ENCODE assay signal across 11 cellular contexts in genomic region chr18:24799720-24800119, GRCh38.
"Had no signal": no experiment of that assay in that cellular context is flagged by ENCODE, and none has a peak within 500 bp of the region (broad histone marks: within the 10 kb centered on the region; RNA-seq: fewer than 3 reads in every experiment).

No MANE protein-coding gene starts in this region.

- DNase-seq: activated CD4-positive, alpha-beta T cell treated with anti-CD3 and anti-CD28 coated beads, Interleukin-2, amount 10 ng/mL, durations not matched to agents 7 days and 5 days; activated CD8-positive, alpha-beta memory T cell treated with anti-CD3 and anti-CD28 coated beads for 24 hours; activated naive CD4-positive, alpha-beta T cell; activated naive CD8-positive, alpha-beta T cell treated with anti-CD3 and anti-CD28 coated beads, Interleukin-2, amount 10 ng/mL, durations not matched to agents 7 days and 5 days; brain microvascular endothelial cell; cerebellar nuclear complex; effector memory CD8-positive, alpha-beta T cell; mesendoderm; sigmoid colon; spleen had no signal

- H3K27ac ChIP-seq: brain microvascular endothelial cell, sigmoid colon, spleen had no signal

- H3K9me3 ChIP-seq: sigmoid colon, spleen had no signal

- FAIRE-seq: islet of Langerhans had no signal

- ATAC-seq: effector memory CD8-positive, alpha-beta T cell had no signal

- H3K27me3 ChIP-seq: brain microvascular endothelial cell, sigmoid colon had no signal

- H3K4me3 ChIP-seq: sigmoid colon, spleen had no signal

- H3K4me1 ChIP-seq: sigmoid colon, spleen had no signal

- H3K36me3 ChIP-seq: brain microvascular endothelial cell, sigmoid colon, spleen had no signal
